In genomic region chr2:64453710-64454315, GRCh38 we compare ENCODE assay signal across 8 cellular contexts. TPM values are rescaled to one million over a fixed set of nuclear protein-coding genes. Genes with fewer than 3 reads are reported as not detected.
DNase-seq lines count a peak whose midpoint lies in the region; ATAC-seq and TF ChIP-seq lines count a peak whose summit lies in the region.

Gene LGALSL, plus strand, starts transcription at chr2:64454162. Its CDS starts 384 bp downstream, at chr2:64454546.

- H3K36me3 Mint-ChIP-seq in brain: peaks cover 29% of the 10 kb centered on the region

- no peaks in the 10 kb centered on the region for H3K79me2 ChIP-seq in OCI-LY7 (ENCODE audit: insufficient read depth, low read depth, low read length)

- WGBS in sigmoid colon, 2 donors: 1% methylated on average over 50 of the region's 50 CpGs

- peak; percentile 34 for ATAC-seq in GM18519 (IDR thresholded peaks at IDR 0.05; ENCODE audit: low FRiP score, unreplicated experiment)
- ATAC-seq in HG03025 (IDR thresholded peaks at IDR 0.05; ENCODE audit: low FRiP score, unreplicated experiment): peak; percentile 61

- no peaks in the 10 kb centered on the region for H3K9me2 ChIP-seq in OCI-LY7 (ENCODE audit: insufficient read depth, low read length)

- peaks cover 67% of the 10 kb centered on the region for H3K4me1 Mint-ChIP-seq in brain

- H3K27ac ChIP-seq in OCI-LY7 (ENCODE audit: low read depth, low read length, poor library complexity, severe bottlenecking) (no peak within 1 kb of the TSS), sigmoid colon (peak within 1 kb of the TSS; percentile 94 to 98 (median 97))

- H3K4me2 ChIP-seq in OCI-LY7 (ENCODE audit: low read length): peak within 1 kb of the TSS; percentile 75

- no TSS peak for BruUV-seq in OCI-LY7 (replicated peaks; lab: Mats Ljungman, UMichigan)

- no peaks in the 10 kb centered on the region for H4K20me1 ChIP-seq in OCI-LY7 (ENCODE audit: insufficient read depth, low read length)

- peak within 1 kb of the TSS; percentile 84 for H2AFZ ChIP-seq in OCI-LY7 (ENCODE audit: low read length)

- H3K27me3 ChIP-seq in sigmoid colon: no peaks in the 10 kb centered on the region

- intact Hi-C loops in OCI-LY7 (cut with micrococcal nuclease; ENCODE audit: unreplicated experiment) (no loop called here), sigmoid colon (cut with DNase I) (loop anchor here (1.0 to 5.0 kb wide), 4 partner anchors 33 to 123 kb away; partner anchors contain the start of gene AFTPH)

- CTCF ChIA-PET in OCI-LY7 (lab: Charles Lee; ENCODE audit: unreplicated experiment): no interaction called here

- no peaks in the 10 kb centered on the region for H3K9me3 Mint-ChIP-seq in brain

- peaks cover 17% of the 10 kb centered on the region for H3K4me1 ChIP-seq in OCI-LY7 (ENCODE audit: insufficient read depth, low read length, poor library complexity, severe bottlenecking)
- peaks cover 0 to 21% (median 15%) of the 10 kb centered on the region in 4 donors for H3K4me1 ChIP-seq in sigmoid colon

- no peaks in the 10 kb centered on the region for H3K9me3 ChIP-seq in OCI-LY7 (ENCODE audit: low read length)
- H3K9me3 ChIP-seq in sigmoid colon: no peaks in the 10 kb centered on the region

- DNase-seq in C1 segment of cervical spinal cord (lab: John Stamatoyannopoulos, UW) (peak in 12 of 14 donors; percentile 9 to 89 (median 68)), OCI-LY7 (ENCODE audit: low spot score) (peak; percentile 51), sigmoid colon (peak; percentile 86), NCI-H446 treated with DMSO at 0.1 percent for 48 hours (lab: John Stamatoyannopoulos, UW) (no peak)

- POLR2A ChIA-PET in OCI-LY7 (lab: Charles Lee): interaction anchor here (0.7 kb wide), 1 partner anchor 93 kb away, joined by 3 read pairs; no protein-coding TSS in a partner anchor

- TF ChIP-seq EP300 in sigmoid colon (IDR thresholded peaks at IDR 0.05): no peak

- H3K27me3 Mint-ChIP-seq in brain: peaks cover 14% of the 10 kb centered on the region

- H3K4me3 ChIP-seq in OCI-LY7 (ENCODE audit: low read depth, low read length, poor library complexity, severe bottlenecking) (peak within 1 kb of the TSS; percentile 71), iPS-11a (ENCODE audit: low read depth, low read length) (peak within 1 kb of the TSS; percentile 67), sigmoid colon (peak within 1 kb of the TSS; percentile 58 to 92 (median 90))

- H3K36me3 ChIP-seq in OCI-LY7 (ENCODE audit: insufficient read depth, low read length) (no peaks in the 10 kb centered on the region), sigmoid colon (peaks cover 0 to 29% (median 5%) of the 10 kb centered on the region in 4 donors)

- TF ChIP-seq CTCF in OCI-LY7 (conservative IDR thresholded peaks at IDR 0.05; ENCODE audit: low read length) (no peak), brain (conservative IDR thresholded peaks at IDR 0.05) (no peak), sigmoid colon (IDR thresholded peaks at IDR 0.05) (no peak)

- peak; percentile 36 to 37 for TF ChIP-seq POLR2A in sigmoid colon (IDR thresholded peaks at IDR 0.05)

- H3K27ac Mint-ChIP-seq in brain: peak within 1 kb of the TSS; percentile 93 to 98 (median 98)

- peak within 1 kb of the TSS; percentile 90 to 96 (median 94) for H3K4me3 Mint-ChIP-seq in brain

RNA-seq across cellular contexts. Expression of gene LGALSL, which starts in this region (rescaled TPM):
- 3.1 and 3.2 TPM in 2 replicates for total RNA-seq in OCI-LY7 (2014; rRNA removed; shearing (Covaris generic))
- total RNA-seq in OCI-LY7 (2022): 3.8 and 4.5 TPM in 2 replicates
- polyA plus RNA-seq in brain (ENCODE audit: insufficient read depth, low read depth, low replicate concordance): 2.5 TPM
- 10 to 100 TPM in 1 of 4 donors, 1 to 10 TPM in 3; 7.1 to 10.4 (median 9.0) TPM for total RNA-seq in sigmoid colon
- 10 to 100 TPM; 11.0 to 36.0 (median 30.7) TPM for polyA plus RNA-seq in sigmoid colon
